ENCODE assay signal across 11 cellular contexts in genomic region chr19:36051236-36051635, GRCh38. TPM values are rescaled to one million over a fixed set of nuclear protein-coding genes. Genes with fewer than 3 reads are reported as not detected.
DNase-seq lines count a peak whose midpoint lies in the region; ATAC-seq and TF ChIP-seq lines count a peak whose summit lies in the region.
"Had no signal": no experiment of that assay in that cellular context is flagged by ENCODE, and none has a peak within 500 bp of the region (broad histone marks: within the 10 kb centered on the region; RNA-seq: fewer than 3 reads in every experiment).

No MANE protein-coding gene starts in this region.

- H3K9me3 ChIP-seq in WERI-Rb-1 (ENCODE audit: severe bottlenecking) (no peaks in the 10 kb centered on the region), thyroid gland (no peaks in the 10 kb centered on the region)
- H3K9me3 ChIP-seq: psoas muscle had no signal

- no peak for TF ChIP-seq POLR2A in thyroid gland (IDR thresholded peaks at IDR 0.05)

- ATAC-seq in GM18870 (IDR thresholded peaks at IDR 0.05; ENCODE audit: unreplicated experiment) (no peak), GM18907 (IDR thresholded peaks at IDR 0.05; ENCODE audit: unreplicated experiment) (no peak)
- ATAC-seq: psoas muscle had no signal

- H3K27me3 ChIP-seq in WERI-Rb-1 (ENCODE audit: insufficient read depth, low read depth, severe bottlenecking): no peaks in the 10 kb centered on the region
- no peaks in the 10 kb centered on the region for H3K27me3 ChIP-seq in thyroid gland

- DNase-seq in NCI-H1436 (lab: John Stamatoyannopoulos, UW) (peak; percentile 7), NCI-H1436 treated with DMSO at 0.1 percent for 48 hours (lab: John Stamatoyannopoulos, UW) (no peak), WERI-Rb-1 (peak; percentile 69), islet precursor cell (peak; percentile 77), thyroid gland (no peak)
- DNase-seq: aorta; psoas muscle; stimulated activated CD8-positive, alpha-beta memory T cell treated with anti-CD3 and anti-CD28 coated beads, Interleukin-4, amount 100 ng/mL, for 48 hours had no signal

- intact Hi-C loops in thyroid gland (cut with DNase I): loop anchor here (5.0 kb wide), 1 partner anchor 39 kb away; the partner anchor contains the start of gene ALKBH6

- H3K27ac ChIP-seq in WERI-Rb-1: no peak overlapping the region
- H3K27ac ChIP-seq in thyroid gland: no peak overlapping the region
- H3K27ac ChIP-seq: psoas muscle had no signal

- H3K4me1 ChIP-seq in thyroid gland: peaks cover 6 to 8% of the 10 kb centered on the region in 2 donors

- 52 to 71% methylated on average over 3 of the region's 3 CpGs for WGBS in thyroid gland, 2 donors

- H3K4me3 ChIP-seq in WERI-Rb-1 (ENCODE audit: low read depth, low read length): no peak overlapping the region
- no peak overlapping the region for H3K4me3 ChIP-seq in thyroid gland (replicated peaks in 1 of 3)
- H3K4me3 ChIP-seq: psoas muscle had no signal

- H3K36me3 ChIP-seq in WERI-Rb-1 (peaks cover 2% of the 10 kb centered on the region; the same call in 1 of the 2 replicates), thyroid gland (no peaks in the 10 kb centered on the region)

- peak; percentile 21; the same call in 1 of the 3 replicates for TF ChIP-seq CTCF in GM12872 (IDR thresholded peaks at IDR 0.05; ENCODE audit: insufficient read depth, low read depth, low read length)
- TF ChIP-seq CTCF in WERI-Rb-1 (IDR thresholded peaks at IDR 0.05; ENCODE audit: low read depth, low read length): peak; percentile 79
- TF ChIP-seq CTCF in thyroid gland (IDR thresholded peaks at IDR 0.05): no peak

RNA-seq across cellular contexts. Expression of gene THAP8, which starts 2.8 kb away (rescaled TPM):
- total RNA-seq in thyroid gland: 10 to 100 TPM in 2 of 4 donors, 1 to 10 TPM in 2; 5.0 to 14.2 (median 10.1) TPM

RNA-seq across cellular contexts. Expression of gene WDR62, which starts 3.5 kb away (rescaled TPM):
- 1 to 10 TPM in 1 of 4 donors, under 1 TPM in 3; 0.78 to 1.8 (median 0.84) TPM for total RNA-seq in thyroid gland

RNA-seq across cellular contexts. Expression of gene CLIP3, which starts 18.6 kb away (rescaled TPM):
- 1 to 10 TPM; 1.9 to 3.8 (median 2.9) TPM for total RNA-seq in thyroid gland

RNA-seq across cellular contexts. Expression of gene ALKBH6, which starts 37.2 kb away (rescaled TPM):
- 10 to 100 TPM; 15.4 to 60.9 (median 32.0) TPM for total RNA-seq in thyroid gland

RNA-seq across cellular contexts. Expression of gene SYNE4, which starts 42.6 kb away (rescaled TPM):
- 10 to 100 TPM in 3 of 4 donors, 1 to 10 TPM in 1; 9.7 to 15.4 (median 12.6) TPM for total RNA-seq in thyroid gland

Comparison
In these comparisons a context has a peak if more than half of its experiments do, and no peak if none do; other contexts are left out.
1. DNase-seq: peak in NCI-H1436 (single experiment), WERI-Rb-1 (single experiment) and islet precursor cell (single experiment); none in NCI-H1436 treated with DMSO at 0.1 percent for 48 hours (single experiment) and thyroid gland (0 of 2).
2. CTCF ChIP-seq: peak in GM12872 (single experiment) and WERI-Rb-1 (single experiment); none in thyroid gland (0 of 6).